In the genomic region with DNA sequence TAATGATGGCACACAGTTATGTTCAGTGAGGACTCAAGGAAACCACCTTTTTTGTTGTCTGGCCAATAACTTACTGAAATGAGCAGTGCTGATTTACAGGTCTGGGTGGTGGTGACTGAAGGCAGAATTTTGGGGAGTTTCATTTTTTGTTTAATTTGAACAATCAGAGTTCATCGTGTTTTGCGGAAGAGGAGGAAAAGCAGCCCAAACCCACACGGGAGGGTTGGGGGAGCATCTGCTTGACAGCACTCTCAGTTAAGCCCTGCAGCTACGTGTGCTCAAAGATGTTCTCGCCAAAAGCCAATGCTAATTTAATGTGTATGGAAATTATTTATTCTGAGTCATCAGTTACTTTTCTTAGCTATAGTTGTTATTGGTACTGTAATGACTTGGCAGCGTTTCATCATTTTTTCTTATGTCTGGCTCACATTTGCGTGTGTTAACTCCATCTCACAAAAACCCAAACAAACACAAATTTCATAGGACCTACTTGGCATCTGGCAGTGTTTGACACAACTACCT, we compare ENCODE assay signal across 11 cellular contexts.
DNase-seq lines count a peak whose midpoint lies in the region; ATAC-seq, FAIRE-seq and TF ChIP-seq lines count a peak whose summit lies in the region.
"Had no signal": no experiment of that assay in that cellular context is flagged by ENCODE, and none has a peak within 500 bp of the region (broad histone marks: within the 10 kb centered on the region; RNA-seq: fewer than 3 reads in every experiment).

No MANE protein-coding gene starts in this region.

- FAIRE-seq in GM12878 (lab: Jason Lieb, UNC), result no peak

- H2AFZ ChIP-seq in GM12878 (ENCODE audit: control insufficient read depth, low read depth, low read length), result no peak overlapping the region

- TF ChIP-seq EP300 in GM12878 (IDR thresholded peaks at IDR 0.05; ENCODE audit: borderline replicate concordance in 1 of 2, control insufficient read depth in 1 of 2, low read depth in 2 of 2, low read length in 2 of 2), result no peak

- under 1% methylated on average over 7 of the region's 7 CpGs for WGBS in GM12878 (ENCODE audit: insufficient coverage, insufficient replicate concordance, low lambda C conversion rate, missing lambda C conversion rate)
- WGBS in thyroid gland, 2 donors, result 71 to 82% methylated on average over 7 of the region's 7 CpGs

- no peaks in the 10 kb centered on the region for H3K4me1 ChIP-seq in GM12878 (ENCODE audit: control insufficient read depth, insufficient read depth, low read length)
- H3K4me1 ChIP-seq in thyroid gland, result peaks cover 24 to 43% of the 10 kb centered on the region in 2 donors
- no peaks in the 10 kb centered on the region for H3K4me1 ChIP-seq in colonic mucosa

- H3K27ac ChIP-seq in GM12878 (ENCODE audit: control insufficient read depth, insufficient read depth), result no peak overlapping the region
- no peak overlapping the region for H3K27ac ChIP-seq in thyroid gland
- H3K27ac ChIP-seq in colonic mucosa, result no peak overlapping the region

- no peaks in the 10 kb centered on the region for H3K36me3 Mint-ChIP-seq in activated CD4-positive, alpha-beta T cell treated with anti-CD3 and anti-CD28 coated beads for 36 hours (ENCODE audit: low read depth)
- H3K36me3 Mint-ChIP-seq: activated naive CD8-positive, alpha-beta T cell treated with anti-CD3 and anti-CD28 coated beads, Interleukin-2, amount 10 ng/mL, durations not matched to agents 7 days and 5 days had no signal

- H3K36me3 ChIP-seq in GM12878 (ENCODE audit: control insufficient read depth in 2 of 2, insufficient read depth in 2 of 2, low read length in 1 of 2) (no peaks in the 10 kb centered on the region), thyroid gland (no peaks in the 10 kb centered on the region), colonic mucosa (no peaks in the 10 kb centered on the region)

- H3K27me3 Mint-ChIP-seq in activated CD4-positive, alpha-beta T cell treated with anti-CD3 and anti-CD28 coated beads for 36 hours, result peaks cover 5% of the 10 kb centered on the region

- H3K4me3 ChIP-seq in GM12878 (no peak overlapping the region), thyroid gland (replicated peaks in 1 of 3) (no peak overlapping the region), colonic mucosa (no peak overlapping the region)

- peak; percentile 80 for ATAC-seq in activated CD4-positive, alpha-beta T cell treated with anti-CD3 and anti-CD28 coated beads for 36 hours
- ATAC-seq in HG03378 (IDR thresholded peaks at IDR 0.05; ENCODE audit: unreplicated experiment) (peak; percentile 48), GM12878 (peak; percentile 82)

- peak overlapping the region; percentile 92 for H3K27ac Mint-ChIP-seq in activated CD4-positive, alpha-beta T cell treated with anti-CD3 and anti-CD28 coated beads for 36 hours
- H3K27ac Mint-ChIP-seq: activated naive CD8-positive, alpha-beta T cell treated with anti-CD3 and anti-CD28 coated beads, Interleukin-2, amount 10 ng/mL, durations not matched to agents 7 days and 5 days had no signal

- no peak for TF ChIP-seq CTCF in GM12878 (IDR thresholded peaks at IDR 0.05 in 2 of 3, conservative IDR thresholded peaks at IDR 0.05 in 1 of 3; ENCODE audit: control insufficient read depth in 2 of 3, extremely low read depth in 1 of 3, insufficient read depth in 1 of 3, low read depth in 3 of 3, low read length in 3 of 3)
- TF ChIP-seq CTCF in thyroid gland (IDR thresholded peaks at IDR 0.05), result no peak
- no peak for TF ChIP-seq CTCF in colonic mucosa (IDR thresholded peaks at IDR 0.05)

- POLR2A ChIA-PET in activated CD4-positive, alpha-beta T cell treated with anti-CD3 and anti-CD28 coated beads for 36 hours (lab: Charles Lee), result no interaction called here
- POLR2A ChIA-PET in GM12878 (lab: Charles Lee), result no interaction called here

- CTCF ChIA-PET in activated CD4-positive, alpha-beta T cell treated with anti-CD3 and anti-CD28 coated beads for 36 hours (lab: Charles Lee), result interaction anchor here (0.5 to 1.2 kb wide), 3 partner anchors 15 to 235 kb away, joined by 4 to 5 read pairs (median 4); no protein-coding TSS in a partner anchor
- CTCF ChIA-PET in GM12878 (lab: Yijun Ruan, JAX), result interaction anchor here (1.2 kb wide), 1 partner anchor 114 kb away, joined by 3 read pairs; no protein-coding TSS in a partner anchor

- no peaks in the 10 kb centered on the region for H3K9me3 Mint-ChIP-seq in activated CD4-positive, alpha-beta T cell treated with anti-CD3 and anti-CD28 coated beads for 36 hours (ENCODE audit: low read depth)
- H3K9me3 Mint-ChIP-seq: activated naive CD8-positive, alpha-beta T cell treated with anti-CD3 and anti-CD28 coated beads, Interleukin-2, amount 10 ng/mL, durations not matched to agents 7 days and 5 days had no signal

- TF ChIP-seq POLR2A in GM12878 (IDR thresholded peaks at IDR 0.05; ENCODE audit: low read depth, low read length) (no peak), thyroid gland (IDR thresholded peaks at IDR 0.05) (no peak)

- intact Hi-C loops in activated CD4-positive, alpha-beta T cell treated with anti-CD3 and anti-CD28 coated beads for 36 hours (cut with DNase I, micrococcal nuclease), result loop anchor here (1.0 to 5.0 kb wide), 3 partner anchors 32 to 111 kb away; no protein-coding TSS in a partner anchor
- intact Hi-C loops in GM12878 (cut with micrococcal nuclease; ENCODE audit: unreplicated experiment), result no loop called here
- intact Hi-C loops in thyroid gland (cut with DNase I), result no loop called here
- intact Hi-C loops in colonic mucosa (cut with DNase I), result no loop called here

- SMC1A ChIA-PET in GM12878 (lab: Charles Lee; ENCODE audit: uncharacterized antibody, unreplicated experiment), result interaction anchor here (1.3 kb wide), 2 partner anchors 11 to 72 kb away, joined by 3 to 4 read pairs; no protein-coding TSS in a partner anchor

- H3K4me1 Mint-ChIP-seq in activated CD4-positive, alpha-beta T cell treated with anti-CD3 and anti-CD28 coated beads for 36 hours, result peaks cover 36% of the 10 kb centered on the region

- H3K4me3 Mint-ChIP-seq in activated CD4-positive, alpha-beta T cell treated with anti-CD3 and anti-CD28 coated beads for 36 hours, result peak overlapping the region; percentile 65
- H3K4me3 Mint-ChIP-seq: activated naive CD8-positive, alpha-beta T cell treated with anti-CD3 and anti-CD28 coated beads, Interleukin-2, amount 10 ng/mL, durations not matched to agents 7 days and 5 days had no signal

- H3K9ac ChIP-seq in GM12878 (ENCODE audit: control insufficient read depth, insufficient read depth, low read length) (no peak overlapping the region), colonic mucosa (ENCODE audit: low read depth in 2 of 2, low read length in 2 of 2) (no peak overlapping the region)

- RAD21 ChIA-PET in GM12878 (lab: Charles Lee; ENCODE audit: unreplicated experiment), result interaction anchor here (1.0 kb wide), 1 partner anchor 75 kb away, joined by 5 read pairs; no protein-coding TSS in a partner anchor

- H3K27me3 ChIP-seq in GM12878 (replicated peaks in 1 of 2; ENCODE audit: control insufficient read depth in 2 of 2, insufficient read depth in 2 of 2, low read length in 1 of 2) (no peaks in the 10 kb centered on the region), thyroid gland (no peaks in the 10 kb centered on the region), colonic mucosa (no peaks in the 10 kb centered on the region)

- peak; percentile 69 for DNase-seq in activated CD4-positive, alpha-beta T cell treated with anti-CD3 and anti-CD28 coated beads for 36 hours
- no peak for DNase-seq in activated CD4-positive, alpha-beta T cell treated with anti-CD3 and anti-CD28 coated beads for 1 hour
- DNase-seq in GM12878 (ENCODE audit: low read depth, low spot score) (no peak), thyroid gland (no peak), colonic mucosa (no peak)
- peak; percentile 44 for DNase-seq in stimulated activated CD4-positive, alpha-beta T cell treated with anti-CD3 and anti-CD28 coated beads, Interleukin-1b, Interleukin-23, amount 100 ng/mL, for 48 hours
- DNase-seq in central memory CD4-positive, alpha-beta T cell, result no peak
- DNase-seq: activated naive CD8-positive, alpha-beta T cell treated with anti-CD3 and anti-CD28 coated beads, Interleukin-2, amount 10 ng/mL, durations not matched to agents 7 days and 5 days; NCI-H1417 treated with DMSO at 0.1 percent for 48 hours; nucleus accumbens had no signal

- H3K4me2 ChIP-seq in GM12878 (ENCODE audit: control insufficient read depth, insufficient read depth), result no peak overlapping the region; the same call in 1 of the 2 replicates

- no peaks in the 10 kb centered on the region for H3K9me3 ChIP-seq in GM12878 (replicated peaks; ENCODE audit: control insufficient read depth, insufficient read depth, low read length)
- H3K9me3 ChIP-seq in thyroid gland, result no peaks in the 10 kb centered on the region
- no peaks in the 10 kb centered on the region for H3K9me3 ChIP-seq in colonic mucosa

- TF ChIP-seq RAD21 in GM12878 (IDR thresholded peaks at IDR 0.05; ENCODE audit: insufficient read depth, low read depth, low read length), result no peak

- H4K20me1 ChIP-seq in GM12878 (ENCODE audit: control insufficient read depth, insufficient read depth), result no peaks in the 10 kb centered on the region

- BruUV-seq in GM12878 (replicated peaks; lab: Mats Ljungman, UMichigan), result no TSS peak

- no peaks in the 10 kb centered on the region for H3K79me2 ChIP-seq in GM12878 (ENCODE audit: control insufficient read depth, insufficient read depth, low read length)

- in situ Hi-C loops in GM12878 (cut with MboI), result no loop called here

TF ChIP-seq in GM12878, 131 proteins besides CTCF, POLR2A, EP300 and RAD21 (continues in another document):
- TF ChIP-seq BCL11A (IDR thresholded peaks at IDR 0.05; ENCODE audit: low read depth, low read length), result no peak
- TF ChIP-seq, protein P1, sequence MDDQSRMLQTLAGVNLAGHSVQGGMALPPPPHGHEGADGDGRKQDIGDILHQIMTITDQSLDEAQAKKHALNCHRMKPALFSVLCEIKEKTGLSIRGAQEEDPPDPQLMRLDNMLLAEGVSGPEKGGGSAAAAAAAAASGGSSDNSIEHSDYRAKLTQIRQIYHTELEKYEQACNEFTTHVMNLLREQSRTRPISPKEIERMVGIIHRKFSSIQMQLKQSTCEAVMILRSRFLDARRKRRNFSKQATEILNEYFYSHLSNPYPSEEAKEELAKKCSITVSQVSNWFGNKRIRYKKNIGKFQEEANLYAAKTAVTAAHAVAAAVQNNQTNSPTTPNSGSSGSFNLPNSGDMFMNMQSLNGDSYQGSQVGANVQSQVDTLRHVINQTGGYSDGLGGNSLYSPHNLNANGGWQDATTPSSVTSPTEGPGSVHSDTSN (IDR thresholded peaks at IDR 0.05; ENCODE audit: insufficient replicate concordance, low read depth, low read length), result no peak
- TF ChIP-seq JUNB (IDR thresholded peaks at IDR 0.05), result peak; percentile 47
- no peak for TF ChIP-seq SIX5 (IDR thresholded peaks at IDR 0.05; ENCODE audit: low read depth, low read length, severe bottlenecking)
- no peak for TF ChIP-seq GABPA (IDR thresholded peaks at IDR 0.05; ENCODE audit: low read depth)
- TF ChIP-seq CBX5 (IDR thresholded peaks at IDR 0.05; ENCODE audit: low read depth), result no peak
- peak; percentile 32; the same call in 1 of the 2 replicates for TF ChIP-seq DPF2 (IDR thresholded peaks at IDR 0.05)
- TF ChIP-seq SREBF2 (IDR thresholded peaks at IDR 0.05; ENCODE audit: low read length), result no peak
- no peak for TF ChIP-seq ASH2L (IDR thresholded peaks at IDR 0.05; ENCODE audit: borderline replicate concordance, low read depth)
- TF ChIP-seq ATF7 (IDR thresholded peaks at IDR 0.05; ENCODE audit: low read depth), result 0 out of 2 replicates have a peak, but pooled peaks have one; percentile 18

Comparison
In these comparisons a context has a peak if more than half of its experiments do, and no peak if none do; other contexts are left out.
1. DNase-seq: peak in activated CD4-positive, alpha-beta T cell treated with anti-CD3 and anti-CD28 coated beads for 36 hours (single experiment) and stimulated activated CD4-positive, alpha-beta T cell treated with anti-CD3 and anti-CD28 coated beads, Interleukin-1b, Interleukin-23, amount 100 ng/mL, for 48 hours (single experiment); none in activated CD4-positive, alpha-beta T cell treated with anti-CD3 and anti-CD28 coated beads for 1 hour (single experiment), GM12878 (single experiment), thyroid gland (0 of 2), central memory CD4-positive, alpha-beta T cell (single experiment) and colonic mucosa (single experiment).
2. intact Hi-C loops: an anchor here in activated CD4-positive, alpha-beta T cell treated with anti-CD3 and anti-CD28 coated beads for 36 hours (1.0 to 5.0 kb wide); none called in GM12878, thyroid gland and colonic mucosa.
3. Peak in every context shown above with its lines, with median percentiles within 50 percentile points of each other: ATAC-seq.